26 cellular contexts compared by ENCODE assay signal in the genomic region with DNA sequence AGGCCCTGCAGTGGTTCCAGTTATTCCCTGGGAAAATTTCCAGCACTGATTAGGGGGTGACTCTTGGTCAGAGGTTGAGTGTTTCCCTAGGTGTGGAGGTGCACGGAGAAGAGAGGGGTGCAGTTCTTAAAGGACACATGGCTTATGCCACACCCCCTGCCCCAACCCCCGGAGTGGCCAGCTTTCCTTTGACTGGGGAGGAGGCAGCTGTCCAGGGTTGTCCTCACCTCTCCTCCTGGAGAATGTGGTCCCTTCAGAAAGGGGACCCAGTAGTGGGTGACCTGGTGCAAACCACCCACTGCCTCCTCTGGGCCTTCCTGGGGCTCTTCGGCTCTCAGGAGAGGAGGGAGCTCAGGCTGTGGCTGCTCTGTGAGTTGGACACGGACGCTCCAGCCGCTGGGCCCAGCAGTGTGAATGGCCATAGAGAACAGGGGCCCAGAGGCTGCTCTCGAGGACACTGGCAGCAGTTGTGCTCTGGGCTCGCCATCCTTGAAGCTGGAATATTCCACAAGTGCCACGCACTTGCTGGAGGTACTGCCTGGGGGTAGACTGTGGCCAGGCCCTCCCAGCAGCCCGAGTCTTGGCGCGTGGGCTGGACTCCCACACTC. TPM values are rescaled to one million over a fixed set of nuclear protein-coding genes. Genes with fewer than 3 reads are reported as not detected.
DNase-seq lines count a peak whose midpoint lies in the region; ATAC-seq and TF ChIP-seq lines count a peak whose summit lies in the region.
"Had no signal": no experiment of that assay in that cellular context is flagged by ENCODE, and none has a peak within 500 bp of the region (broad histone marks: within the 10 kb centered on the region; RNA-seq: fewer than 3 reads in every experiment).

No MANE protein-coding gene starts in this region.

- no peaks in the 10 kb centered on the region for H3K9me3 Mint-ChIP-seq in WTC11
- H3K9me3 Mint-ChIP-seq: activated T-helper 1 cell treated with anti-CD3 and anti-CD28 coated beads, Interleukin-12 subunit alpha, Interleukin-12 subunit beta, Interleukin-2, Interleukin-4 antibody, amounts not matched to agents 30 ng/mL and 10 ng/mL and 1 ng/mL, durations not matched to agents 14 hours and 24 hours and 36 hours; memory B cell; naive B cell had no signal

- H3K4me2 ChIP-seq in BLaER1 (peak overlapping the region; percentile 72), osteoblast (ENCODE audit: insufficient read depth, low read length) (no peak overlapping the region)

- no peak for ATAC-seq in WTC11
- ATAC-seq in GM19467 (IDR thresholded peaks at IDR 0.05; ENCODE audit: unreplicated experiment) = no peak
- ATAC-seq: HCT116, upper lobe of right lung had no signal

- DNase-seq in WTC11 (ENCODE audit: low spot score) = no peak
- no peak for DNase-seq in left ventricle myocardium inferior
- peak; percentile 42 for DNase-seq in osteoblast (ENCODE audit: insufficient read length, low spot score, missing footprints)
- no peak for DNase-seq in H4 (ENCODE audit: low spot score)
- no peak for DNase-seq in NCI-H345 (lab: John Stamatoyannopoulos, UW)
- DNase-seq in LoVo (ENCODE audit: low spot score) = no peak
- DNase-seq: activated CD4-positive, alpha-beta T cell treated with anti-CD3 and anti-CD28 coated beads, Interleukin-2, amount 50 U/mL, for 1 hour; activated naive CD4-positive, alpha-beta T cell treated with anti-CD3 and anti-CD28 coated beads, Interleukin-2, amount 50 U/mL, for 16 hours; dermis blood vessel endothelial cell; DMS53; GDM1; naive B cell; NCI-H1694 treated with DMSO at 0.1 percent for 48 hours; NCI-H2171 treated with DMSO at 0.1 percent for 48 hours; NCI-H526 treated with DMSO at 0.1 percent for 48 hours; T1000; upper lobe of right lung had no signal

- H3K27me3 ChIP-seq in BLaER1 = no peaks in the 10 kb centered on the region
- H3K27me3 ChIP-seq in left ventricle myocardium inferior (ENCODE audit: low read depth) = no peaks in the 10 kb centered on the region
- H3K27me3 ChIP-seq in osteoblast (ENCODE audit: insufficient read depth, low read length) = no peaks in the 10 kb centered on the region
- H3K27me3 ChIP-seq: cardiac muscle cell, pancreas, upper lobe of right lung had no signal

- TF ChIP-seq CTCF in WTC11 (IDR thresholded peaks at IDR 0.05) (no peak), left ventricle myocardium inferior (IDR thresholded peaks at IDR 0.05; ENCODE audit: borderline replicate concordance) (no peak), osteoblast (IDR thresholded peaks at IDR 0.05; ENCODE audit: extremely low read depth, low read depth, low read length) (no peak)

- H3K36me3 Mint-ChIP-seq in WTC11 = no peaks in the 10 kb centered on the region

- intact Hi-C loops in left ventricle myocardium inferior (cut with micrococcal nuclease) = no loop called here

- H3K36me3 ChIP-seq in BLaER1 (peaks cover 10% of the 10 kb centered on the region; the same call in 1 of the 2 replicates), left ventricle myocardium inferior (no peaks in the 10 kb centered on the region), osteoblast (ENCODE audit: insufficient read depth, low read length) (no peaks in the 10 kb centered on the region)
- H3K36me3 ChIP-seq: cardiac muscle cell, pancreas, upper lobe of right lung had no signal

- peak overlapping the region; percentile 30; the same call in 1 of the 2 replicates for H3K27ac ChIP-seq in BLaER1
- peak overlapping the region; percentile 87 for H3K27ac ChIP-seq in left ventricle myocardium inferior (replicated peaks)
- H3K27ac ChIP-seq in osteoblast (ENCODE audit: low read depth, low read length) = no peak overlapping the region
- H3K27ac ChIP-seq: cardiac muscle cell, HL-60, pancreas, upper lobe of right lung had no signal

- H3K4me1 ChIP-seq in BLaER1 = peaks cover 100% of the 10 kb centered on the region
- peaks cover 94% of the 10 kb centered on the region for H3K4me1 ChIP-seq in left ventricle myocardium inferior
- peaks cover 11% of the 10 kb centered on the region for H3K4me1 ChIP-seq in osteoblast (ENCODE audit: insufficient read depth, low read length)

- H3K4me3 ChIP-seq in BLaER1 (no peak overlapping the region), left ventricle myocardium inferior (peak overlapping the region; percentile 47), osteoblast (ENCODE audit: insufficient read depth, low read length) (no peak overlapping the region)
- H3K4me3 ChIP-seq: cardiac muscle cell, pancreas, upper lobe of right lung had no signal

- peak overlapping the region; percentile 74; the same call in 1 of the 2 replicates for H3K27ac Mint-ChIP-seq in WTC11
- H3K27ac Mint-ChIP-seq: activated T-helper 1 cell treated with anti-CD3 and anti-CD28 coated beads, Interleukin-12 subunit alpha, Interleukin-12 subunit beta, Interleukin-2, Interleukin-4 antibody, amounts not matched to agents 30 ng/mL and 10 ng/mL and 1 ng/mL, durations not matched to agents 14 hours and 24 hours and 36 hours; B cell; memory B cell had no signal

- H2AFZ ChIP-seq in osteoblast (ENCODE audit: low read length) = no peak overlapping the region

- peaks cover 13% of the 10 kb centered on the region for H3K9me3 ChIP-seq in BLaER1
- H3K9me3 ChIP-seq in left ventricle myocardium inferior (replicated peaks) = no peaks in the 10 kb centered on the region
- no peaks in the 10 kb centered on the region for H3K9me3 ChIP-seq in osteoblast (ENCODE audit: low read depth, low read length)
- H3K9me3 ChIP-seq: pancreas, upper lobe of right lung had no signal

- POLR2A ChIA-PET in WTC11 (lab: Charles Lee) = no interaction called here

- CTCF ChIA-PET in WTC11 (lab: Charles Lee) = interaction anchor here (1.0 to 1.8 kb wide), 3 partner anchors 24 to 153 kb away, joined by 3 to 7 read pairs (median 4); no protein-coding TSS in a partner anchor

- peaks cover 67% of the 10 kb centered on the region for H3K4me1 Mint-ChIP-seq in WTC11

- no peak overlapping the region for H3K4me3 Mint-ChIP-seq in WTC11
- H3K4me3 Mint-ChIP-seq: activated T-helper 1 cell treated with anti-CD3 and anti-CD28 coated beads, Interleukin-12 subunit alpha, Interleukin-12 subunit beta, Interleukin-2, Interleukin-4 antibody, amounts not matched to agents 30 ng/mL and 10 ng/mL and 1 ng/mL, durations not matched to agents 14 hours and 24 hours and 36 hours; B cell; memory B cell; naive B cell had no signal

- peak overlapping the region; percentile 55; the same call in 1 of the 2 replicates for H3K9ac ChIP-seq in BLaER1

- no peaks in the 10 kb centered on the region for H3K27me3 Mint-ChIP-seq in WTC11 (ENCODE audit: low read depth)
- H3K27me3 Mint-ChIP-seq: B cell, memory B cell, naive B cell had no signal

- H3K79me2 ChIP-seq in osteoblast (ENCODE audit: insufficient read depth, low read length) = peaks cover 96% of the 10 kb centered on the region

- peaks cover 100% of the 10 kb centered on the region for H4K20me1 ChIP-seq in BLaER1
- peaks cover 26% of the 10 kb centered on the region for H4K20me1 ChIP-seq in osteoblast (ENCODE audit: insufficient read depth, low read length)

TF ChIP-seq in WTC11, 78 proteins besides CTCF, POLR2A, EP300 and RAD21:
- no peak for TF ChIP-seq CBFB (CRISPR knock-in tag; IDR thresholded peaks at IDR 0.05; ENCODE audit: low read depth)
- TF ChIP-seq PRRX2 (CRISPR knock-in tag; IDR thresholded peaks at IDR 0.05) = no peak
- TF ChIP-seq FOXP1 (CRISPR knock-in tag; IDR thresholded peaks at IDR 0.05; ENCODE audit: borderline replicate concordance) = no peak
- TF ChIP-seq ZNF423 (CRISPR knock-in tag; IDR thresholded peaks at IDR 0.05) = no peak
- TF ChIP-seq, protein P1, sequence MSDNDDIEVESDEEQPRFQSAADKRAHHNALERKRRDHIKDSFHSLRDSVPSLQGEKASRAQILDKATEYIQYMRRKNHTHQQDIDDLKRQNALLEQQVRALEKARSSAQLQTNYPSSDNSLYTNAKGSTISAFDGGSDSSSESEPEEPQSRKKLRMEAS (CRISPR knock-in tag; IDR thresholded peaks at IDR 0.05) = no peak
- TF ChIP-seq OVOL2 (CRISPR knock-in tag; IDR thresholded peaks at IDR 0.05; ENCODE audit: borderline replicate concordance) = no peak
- no peak for TF ChIP-seq NR2C2 (CRISPR knock-in tag; IDR thresholded peaks at IDR 0.05)
- TF ChIP-seq ELF4 (CRISPR knock-in tag; IDR thresholded peaks at IDR 0.05; ENCODE audit: low read depth) = no peak

RNA-seq across cellular contexts. Expression of a gene that starts 13.6 kb away (rescaled TPM):
- total RNA-seq in WTC11 (2021) = 90.7 to 100 TPM (median 98.0 TPM) in 3 replicates
- total RNA-seq in left ventricle myocardium inferior = 64.0 TPM
- 81.1 and 81.3 TPM in 2 replicates for total RNA-seq in osteoblast
- total RNA-seq in H4 (2014; rRNA removed; shearing (Covaris generic)) = 12.6 and 14.4 TPM in 2 replicates

RNA-seq across cellular contexts. Expression of a gene that starts 27.4 kb away (rescaled TPM):
- total RNA-seq in WTC11 (2021) (23.9 to 26.5 TPM (median 26.4 TPM) in 3 replicates), left ventricle myocardium inferior (19.8 TPM), osteoblast (33.6 and 34.4 TPM in 2 replicates)
- total RNA-seq in H4 (2014; rRNA removed; shearing (Covaris generic)) = 12.6 and 13.6 TPM in 2 replicates
